ENCODE assay signal across 8 cellular contexts in genomic region chr2:204177977-204178522, GRCh38.
DNase-seq lines count a peak whose midpoint lies in the region; FAIRE-seq and TF ChIP-seq lines count a peak whose summit lies in the region.

No MANE protein-coding gene starts in this region.

- H3K9me3 ChIP-seq in small intestine (ENCODE audit: control insufficient read depth, low read depth): no peaks in the 10 kb centered on the region

- no peaks in the 10 kb centered on the region for H3K36me3 ChIP-seq in small intestine (ENCODE audit: control insufficient read depth in 2 of 2, insufficient read depth in 2 of 2, low read length in 2 of 2)

- 35 to 49% (median 42%) methylated on average over 3 of the region's 3 CpGs for WGBS in small intestine, 3 donors

- no peaks in the 10 kb centered on the region for H3K27me3 ChIP-seq in small intestine (ENCODE audit: control insufficient read depth in 2 of 2, insufficient read depth in 2 of 2, low read length in 2 of 2)

- FAIRE-seq in small intestine (lab: Jason Lieb, UNC): no peak

- H3K4me1 ChIP-seq in small intestine (ENCODE audit: control insufficient read depth in 2 of 2, insufficient read depth in 1 of 2, low read depth in 1 of 2, low read length in 1 of 2): no peaks in the 10 kb centered on the region

- DNase-seq in GM10266 (ENCODE audit: extremely low spot score) (peak; percentile 42), GOT3 (lab: John Stamatoyannopoulos, UW) (peak; percentile 17), NCI-H69 (lab: John Stamatoyannopoulos, UW) (peak; percentile 24), germinal center (ENCODE audit: low spot score) (peak; percentile 17), small intestine (peak; percentile 55), putamen (ENCODE audit: low spot score) (no peak), DMS79 treated with DMSO at 0.1 percent for 48 hours (lab: John Stamatoyannopoulos, UW) (no peak)
- peak; percentile 70 for DNase-seq in activated T-cell treated with anti-CD3 and anti-CD28 coated beads, Interleukin-2, amount 50 U/mL, for 1 hour

- H3K27ac ChIP-seq in small intestine (ENCODE audit: low read depth in 1 of 2, low read length in 1 of 2): no peak overlapping the region

- H3K4me3 ChIP-seq in small intestine (ENCODE audit: low read depth in 1 of 2, low read length in 2 of 2): no peak overlapping the region

- peak; percentile 44 for TF ChIP-seq CTCF in GM10266 (IDR thresholded peaks at IDR 0.05; ENCODE audit: control insufficient read depth, insufficient read depth, low read depth, missing control alignments)

Comparison
In these comparisons a context has a peak if more than half of its experiments do, and no peak if none do; other contexts are left out.
1. DNase-seq: peak in GM10266 (single experiment), GOT3 (single experiment), NCI-H69 (single experiment), activated T-cell treated with anti-CD3 and anti-CD28 coated beads, Interleukin-2, amount 50 U/mL, for 1 hour (single experiment), germinal center (single experiment) and small intestine (single experiment); none in putamen (single experiment) and DMS79 treated with DMSO at 0.1 percent for 48 hours (single experiment).